In genomic region chr2:97045878-97046277, GRCh38 we compare ENCODE assay signal across 10 cellular contexts. TPM values are rescaled to one million over a fixed set of nuclear protein-coding genes. Genes with fewer than 3 reads are reported as not detected.
A peak's percentile ranks its signal among the peaks of the same experiment; 100 is the strongest.
DNase-seq lines count a peak whose midpoint lies in the region; ATAC-seq and TF ChIP-seq lines count a peak whose summit lies in the region.
"Not testable (repeated sequence)": the region's sequence is repeated elsewhere in the genome, so short reads cannot be mapped to it uniquely, and the experiment has no call there.
"Had no signal": no experiment of that assay in that cellular context is flagged by ENCODE, and none has a peak within 500 bp of the region (broad histone marks: within the 10 kb centered on the region; RNA-seq: fewer than 3 reads in every experiment).

No MANE protein-coding gene starts in this region.

- H3K4me1 ChIP-seq in BLaER1 treated with 17β-estradiol and CSF1 and Interleukin-3, amounts not matched to agents 10 nM and 100 nM, result peaks cover 6 to 55% (median 40%) of the 10 kb centered on the region in 10 experiments
- not testable (repeated sequence) for H3K4me1 ChIP-seq in Peyer's patch

- peak overlapping the region in 8 of 11 experiments; percentile 62 to 88 (median 79); a peak in 16 of 22 replicates for H3K4me2 ChIP-seq in BLaER1 treated with 17β-estradiol and CSF1 and Interleukin-3, amounts not matched to agents 10 nM and 100 nM

- not testable (repeated sequence) for H3K9me3 ChIP-seq in BLaER1 treated with 17β-estradiol and CSF1 and Interleukin-3, amounts not matched to agents 10 nM and 100 nM (replicated peaks in 1 of 11); Peyer's patch

- H3K4me1 Mint-ChIP-seq in IgD-negative memory B cell (peaks cover 30 to 39% (median 36%) of the 10 kb centered on the region in 3 donors), naive B cell (peaks cover 36 to 54% (median 39%) of the 10 kb centered on the region in 3 donors)
- H3K4me1 Mint-ChIP-seq in activated CD4-positive, alpha-beta T cell treated with anti-CD3 and anti-CD28 coated beads, Interleukin-2, amount 10 ng/mL, durations not matched to agents 24 days and 14 days, result not testable (repeated sequence)

- intact Hi-C loops in activated CD4-positive, alpha-beta T cell treated with anti-CD3 and anti-CD28 coated beads, Interleukin-2, amount 10 ng/mL, durations not matched to agents 24 days and 14 days (cut with micrococcal nuclease), result not testable (repeated sequence)

- peak overlapping the region in 1 of 11 experiments; percentile 64; a peak in 1 of 22 replicates for H3K9ac ChIP-seq in BLaER1 treated with 17β-estradiol and CSF1 and Interleukin-3, amounts not matched to agents 10 nM and 100 nM

- H4K20me1 ChIP-seq in BLaER1 treated with 17β-estradiol and CSF1 and Interleukin-3, amounts not matched to agents 10 nM and 100 nM, result not testable (repeated sequence)

- not testable (repeated sequence) for H3K27me3 Mint-ChIP-seq in IgD-negative memory B cell, naive B cell
- peaks cover 26% of the 10 kb centered on the region for H3K27me3 Mint-ChIP-seq in activated CD4-positive, alpha-beta T cell treated with anti-CD3 and anti-CD28 coated beads, Interleukin-2, amount 10 ng/mL, durations not matched to agents 24 days and 14 days

- TF ChIP-seq CTCF in Peyer's patch (IDR thresholded peaks at IDR 0.05), result not testable (repeated sequence)

- H3K27me3 ChIP-seq in BLaER1 treated with 17β-estradiol and CSF1 and Interleukin-3, amounts not matched to agents 10 nM and 100 nM; Peyer's patch: not testable (repeated sequence)

- peak; percentile 56 to 63 for ATAC-seq in naive B cell (ENCODE audit: low read depth in 2 of 2)

- not testable (repeated sequence) for H3K36me3 ChIP-seq in BLaER1 treated with 17β-estradiol and CSF1 and Interleukin-3, amounts not matched to agents 10 nM and 100 nM; Peyer's patch

- peak; percentile 5 for DNase-seq in NCI-H2171 treated with DMSO at 0.1 percent for 48 hours (lab: John Stamatoyannopoulos, UW)
- peak in 2 of 3 donors; percentile 53 to 63 for DNase-seq in Peyer's patch
- peak; percentile 48 for DNase-seq in activated CD4-positive, alpha-beta T cell treated with anti-CD3 and anti-CD28 coated beads, Interleukin-2, amount 10 ng/mL, durations not matched to agents 24 days and 14 days
- DNase-seq in naive B cell, result peak; percentile 39

- not testable (repeated sequence) for H3K9me3 Mint-ChIP-seq in IgD-negative memory B cell; activated CD4-positive, alpha-beta T cell treated with anti-CD3 and anti-CD28 coated beads, Interleukin-2, amount 10 ng/mL, durations not matched to agents 24 days and 14 days; naive B cell

- H3K4me3 Mint-ChIP-seq in IgD-negative memory B cell (peak overlapping the region; percentile 70 to 94 (median 88)), naive B cell (peak overlapping the region; percentile 76 to 91 (median 84))
- not testable (repeated sequence) for H3K4me3 Mint-ChIP-seq in activated CD4-positive, alpha-beta T cell treated with anti-CD3 and anti-CD28 coated beads, Interleukin-2, amount 10 ng/mL, durations not matched to agents 24 days and 14 days

- H3K36me3 Mint-ChIP-seq in IgD-negative memory B cell; activated CD4-positive, alpha-beta T cell treated with anti-CD3 and anti-CD28 coated beads, Interleukin-2, amount 10 ng/mL, durations not matched to agents 24 days and 14 days (ENCODE audit: low read depth); naive B cell: not testable (repeated sequence)

- H3K27ac Mint-ChIP-seq in IgD-negative memory B cell (peak overlapping the region in 2 of 3 donors; percentile 6 to 78), naive B cell (peak overlapping the region in 5 of 6 donors; percentile 20 to 78 (median 73))
- H3K27ac Mint-ChIP-seq in activated CD4-positive, alpha-beta T cell treated with anti-CD3 and anti-CD28 coated beads, Interleukin-2, amount 10 ng/mL, durations not matched to agents 24 days and 14 days, result not testable (repeated sequence)

- H3K27ac ChIP-seq in BLaER1 treated with 17β-estradiol and CSF1 and Interleukin-3, amounts not matched to agents 10 nM and 100 nM, result peak overlapping the region in 4 of 11 experiments; percentile 23 to 74 (median 48); a peak in 3 of 22 replicates
- H3K27ac ChIP-seq in Peyer's patch, result peak overlapping the region in 1 of 4 donors; percentile 57

- H3K4me3 ChIP-seq in BLaER1 treated with 17β-estradiol and CSF1 and Interleukin-3, amounts not matched to agents 10 nM and 100 nM, result peak overlapping the region in 2 of 10 experiments; percentile 36 to 48; a peak in 4 of 20 replicates
- H3K4me3 ChIP-seq in Peyer's patch, result not testable (repeated sequence)

- not testable (repeated sequence) for TF ChIP-seq POLR2A in Peyer's patch (IDR thresholded peaks at IDR 0.05)

RNA-seq across cellular contexts. Expression of gene FAHD2B, which starts 48.8 kb away (rescaled TPM):
- 13.6 TPM for polyA plus RNA-seq in IgD-negative memory B cell
- 1 to 10 TPM in 2 of 4 donors, under 1 TPM in 1, not detected in 1; 0.88 to 6.6 (median 3.9) TPM for total RNA-seq in Peyer's patch
- total RNA-seq in activated CD4-positive, alpha-beta T cell treated with anti-CD3 and anti-CD28 coated beads, Interleukin-2, amount 10 ng/mL, durations not matched to agents 24 days and 14 days, result 22.3 and 24.3 TPM in 2 replicates
- 1 to 10 TPM; 4.8 to 9.3 (median 5.9) TPM for polyA plus RNA-seq in naive B cell (ENCODE audit: low read depth in 6 of 6)

RNA-seq across cellular contexts. Expression of gene FAM178B, which starts 59.5 kb away (rescaled TPM):
- polyA plus RNA-seq in IgD-negative memory B cell (not detected), naive B cell (ENCODE audit: low read depth in 6 of 6) (not detected)
- total RNA-seq in Peyer's patch, result not detected
- total RNA-seq in activated CD4-positive, alpha-beta T cell treated with anti-CD3 and anti-CD28 coated beads, Interleukin-2, amount 10 ng/mL, durations not matched to agents 24 days and 14 days, result not detected in 2 replicates
- total RNA-seq: A172, HepG2 had no signal
- polyA plus RNA-seq: CD14-positive monocyte; CD4-positive, alpha-beta memory T cell; HepG2 had no signal

Comparison
In these comparisons a context has a peak if more than half of its experiments do, and no peak if none do; other contexts are left out.
1. DNase-seq: peak in every context shown above with its lines; median percentile 58 in Peyer's patch; 48 in activated CD4-positive, alpha-beta T cell treated with anti-CD3 and anti-CD28 coated beads, Interleukin-2, amount 10 ng/mL, durations not matched to agents 24 days and 14 days; 39 in naive B cell; 5 in NCI-H2171 treated with DMSO at 0.1 percent for 48 hours.